Comparison of ENCODE assay signal across 21 cellular contexts in the genomic region with DNA sequence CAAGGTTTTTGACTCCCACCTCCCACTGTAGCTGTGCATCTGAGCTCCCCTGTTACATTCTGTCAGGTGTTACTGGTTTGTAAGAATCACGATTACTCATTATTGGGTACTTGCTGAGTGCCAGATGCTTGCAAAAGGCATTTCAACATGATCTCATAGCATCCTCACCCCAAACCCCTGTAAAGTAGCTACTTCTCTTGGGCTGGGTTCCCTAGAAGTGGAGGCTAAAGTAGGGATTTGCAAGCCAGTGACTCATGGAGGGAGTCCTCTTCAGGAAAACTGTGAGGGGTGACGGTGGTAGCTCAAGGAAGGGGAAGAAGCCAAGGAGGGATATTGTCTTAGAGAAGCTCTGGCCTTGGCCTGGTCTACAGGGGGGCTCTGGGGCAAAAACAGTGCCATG.
DNase-seq lines count a peak whose midpoint lies in the region; ATAC-seq, FAIRE-seq and TF ChIP-seq lines count a peak whose summit lies in the region.
"Had no signal": no experiment of that assay in that cellular context is flagged by ENCODE, and none has a peak within 500 bp of the region (broad histone marks: within the 10 kb centered on the region; RNA-seq: fewer than 3 reads in every experiment).

No MANE protein-coding gene starts in this region.

- POLR2A ChIA-PET in AG04450 (lab: Yijun Ruan, JAX) = no interaction called here

- DNase-seq in AG04450 (ENCODE audit: low read depth, low spot score) (peak; percentile 34), GM04504 (ENCODE audit: low read depth) (peak; percentile 47), bronchial epithelial cell (ENCODE audit: low read depth) (peak; percentile 73), left lung (no peak), activated gamma-delta T cell (lab: John Stamatoyannopoulos, UW) (no peak), AML-193 (lab: John Stamatoyannopoulos, UW) (no peak)
- DNase-seq: activated CD4-positive, alpha-beta T cell treated with anti-CD3 and anti-CD28 coated beads for 48 hours; activated CD8-positive, alpha-beta memory T cell treated with anti-CD3 and anti-CD28 coated beads, Interleukin-2, amount 50 U/mL, for 4 hours; GF-D8; GOT3; NCI-H1417 treated with DMSO at 0.1 percent for 48 hours; NCI-H2171 treated with DMSO at 0.1 percent for 48 hours; Peyer's patch; stimulated activated naive CD8-positive, alpha-beta T cell treated with anti-CD3 and anti-CD28 coated beads, Interleukin-15, amount 100 ng/mL, for 72 hours; SW 1271 had no signal

- FAIRE-seq in bronchial epithelial cell (lab: Jason Lieb, UNC) = no peak
- FAIRE-seq: keratinocyte, TTC549 had no signal

- intact Hi-C loops in left lung (cut with DNase I) = no loop called here

- TF ChIP-seq CTCF in AG04450 (IDR thresholded peaks at IDR 0.05; ENCODE audit: low read depth, low read length) (no peak), bronchial epithelial cell (IDR thresholded peaks at IDR 0.05; ENCODE audit: insufficient read depth, low read length, severe bottlenecking) (no peak), left lung (IDR thresholded peaks at IDR 0.05) (no peak)

- H3K36me3 ChIP-seq in bronchial epithelial cell (ENCODE audit: control insufficient read depth, insufficient read depth, low read length) = no peaks in the 10 kb centered on the region
- H3K36me3 ChIP-seq in left lung = no peaks in the 10 kb centered on the region
- H3K36me3 ChIP-seq: ascending aorta, Peyer's patch had no signal

- H3K27me3 ChIP-seq in AG04450 (ENCODE audit: control insufficient read depth, insufficient read depth, low read length) (peaks cover 45% of the 10 kb centered on the region), bronchial epithelial cell (ENCODE audit: control insufficient read depth, insufficient read depth, low read length) (no peaks in the 10 kb centered on the region), left lung (peaks cover 0 to 14% of the 10 kb centered on the region in 2 donors)
- H3K27me3 ChIP-seq: ascending aorta, Peyer's patch had no signal

- H3K9me3 ChIP-seq in AG04450 (ENCODE audit: control insufficient read depth, insufficient read depth, low read length) (no peaks in the 10 kb centered on the region), left lung (no peaks in the 10 kb centered on the region)
- H3K9me3 ChIP-seq: ascending aorta, Peyer's patch had no signal

- H3K4me3 ChIP-seq in AG04450 (ENCODE audit: low read depth, low read length) (no peak overlapping the region), bronchial epithelial cell (ENCODE audit: low read depth, low read length) (no peak overlapping the region), left lung (no peak overlapping the region)
- H3K4me3 ChIP-seq: ascending aorta, Peyer's patch had no signal

- H3K27ac ChIP-seq in AG04450 (ENCODE audit: low read depth, low read length) (no peak overlapping the region), left lung (no peak overlapping the region)
- H3K27ac ChIP-seq: ascending aorta, KMS-11, Peyer's patch had no signal

- H3K4me1 ChIP-seq in left lung = peaks cover 0 to 21% of the 10 kb centered on the region in 2 donors
- H3K4me1 ChIP-seq: Peyer's patch had no signal

- CTCF ChIA-PET in AG04450 (lab: Charles Lee) = no interaction called here

- ATAC-seq in left lung = peak; percentile 27
- no peak for ATAC-seq in GM19467 (IDR thresholded peaks at IDR 0.05; ENCODE audit: unreplicated experiment)
- ATAC-seq in GM19328 (IDR thresholded peaks at IDR 0.05; ENCODE audit: unreplicated experiment) = no peak
- ATAC-seq: stimulated activated naive CD8-positive, alpha-beta T cell treated with anti-CD3 and anti-CD28 coated beads, Interleukin-15, amount 100 ng/mL, for 72 hours had no signal

Comparison
In these comparisons a context has a peak if more than half of its experiments do, and no peak if none do; other contexts are left out.
1. DNase-seq: peak in AG04450 (single experiment), GM04504 (single experiment) and bronchial epithelial cell (single experiment); none in left lung (0 of 2), activated gamma-delta T cell (single experiment) and AML-193 (0 of 2).